Comparison of ENCODE assay signal across 8 cellular contexts in genomic region chr12:104494816-104495158, GRCh38. TPM values are rescaled to one million over a fixed set of nuclear protein-coding genes. Genes with fewer than 3 reads are reported as not detected.
DNase-seq lines count a peak whose midpoint lies in the region; ATAC-seq and TF ChIP-seq lines count a peak whose summit lies in the region.

No MANE protein-coding gene starts in this region.

- no peaks in the 10 kb centered on the region for H3K9me3 ChIP-seq in adrenal gland (replicated peaks in 1 of 3)

- WGBS in adrenal gland, 4 donors: 69 to 82% (median 75%) methylated on average over 5 of the region's 5 CpGs

- peak; percentile 66 for ATAC-seq in GM19455 (IDR thresholded peaks at IDR 0.05; ENCODE audit: unreplicated experiment)
- no peak for ATAC-seq in omental fat pad (ENCODE audit: low FRiP score)
- ATAC-seq in HG02938 (IDR thresholded peaks at IDR 0.05; ENCODE audit: unreplicated experiment): no peak

- H3K4me1 ChIP-seq in ACC112 (ENCODE audit: control insufficient read depth, insufficient read depth, low read length, unreplicated experiment) (peaks cover 5% of the 10 kb centered on the region), adrenal gland (replicated peaks in 1 of 2) (peaks cover 0 to 14% of the 10 kb centered on the region in 2 donors)

- peak overlapping the region; percentile 69 to 81 (median 76) for H3K4me3 Mint-ChIP-seq in immature natural killer cell

- peak; percentile 49 for DNase-seq in SIG-M5 (lab: John Stamatoyannopoulos, UW)
- peak; percentile 47 to 56 (median 53) for DNase-seq in immature natural killer cell
- no peak for DNase-seq in adrenal gland
- DNase-seq in omental fat pad (ENCODE audit: low spot score): no peak
- DNase-seq in activated gamma-delta T cell (lab: John Stamatoyannopoulos, UW): no peak

- H2AFZ ChIP-seq in ACC112 (ENCODE audit: low read length, unreplicated experiment): no peak overlapping the region

- H3K27ac Mint-ChIP-seq in immature natural killer cell: peak overlapping the region; percentile 79 to 96 (median 94)

- H3K9me3 Mint-ChIP-seq in immature natural killer cell: no peaks in the 10 kb centered on the region

- peaks cover 91 to 100% of the 10 kb centered on the region in 2 donors for H3K4me1 Mint-ChIP-seq in immature natural killer cell

- H3K36me3 ChIP-seq in ACC112 (ENCODE audit: insufficient read depth, low read length) (no peaks in the 10 kb centered on the region), adrenal gland (replicated peaks in 1 of 2) (no peaks in the 10 kb centered on the region)

- peak overlapping the region; percentile 60 for H3K4me3 ChIP-seq in ACC112 (ENCODE audit: low read depth, low read length)
- H3K4me3 ChIP-seq in adrenal gland: no peak overlapping the region

- TF ChIP-seq CTCF in adrenal gland (IDR thresholded peaks at IDR 0.05) (no peak), omental fat pad (IDR thresholded peaks at IDR 0.05) (no peak)

- no peak for TF ChIP-seq POLR2A in adrenal gland (IDR thresholded peaks at IDR 0.05)

- peaks cover 16% of the 10 kb centered on the region for H3K79me2 ChIP-seq in ACC112 (ENCODE audit: control insufficient read depth, insufficient read depth, low read length, unreplicated experiment)

- H3K27me3 ChIP-seq in ACC112 (ENCODE audit: insufficient read depth, low read length): no peaks in the 10 kb centered on the region
- no peaks in the 10 kb centered on the region for H3K27me3 ChIP-seq in adrenal gland

- peak overlapping the region; percentile 51 for H3K27ac ChIP-seq in ACC112 (ENCODE audit: low read depth, low read length)
- H3K27ac ChIP-seq in adrenal gland: peak overlapping the region in 1 of 5 donors; percentile 13

- peaks cover 0 to 3% (median 0%) of the 10 kb centered on the region in 3 donors for H3K36me3 Mint-ChIP-seq in immature natural killer cell

- H3K27me3 Mint-ChIP-seq in immature natural killer cell (ENCODE audit: low read depth in 3 of 3): no peaks in the 10 kb centered on the region

- intact Hi-C loops in adrenal gland (cut with DNase I): no loop called here

RNA-seq across cellular contexts. Expression of gene CHST11, which starts 38.0 kb away (rescaled TPM):
- polyA plus RNA-seq in immature natural killer cell: 10 to 100 TPM; 42.5 to 90.1 (median 78.4) TPM
- 10 to 100 TPM; 26.2 to 95.1 (median 38.3) TPM for total RNA-seq in adrenal gland
- 10 to 100 TPM in 1 of 3 donors, 1 to 10 TPM in 2; 6.2 to 17.8 (median 7.6) TPM for polyA plus RNA-seq in adrenal gland
- 10 to 100 TPM; 12.2 to 58.6 (median 30.1) TPM for total RNA-seq in omental fat pad

Comparison
In these comparisons a context has a peak if more than half of its experiments do, and no peak if none do; other contexts are left out.
1. DNase-seq: peak in SIG-M5 (single experiment) and immature natural killer cell (3 of 3); none in adrenal gland (0 of 7), omental fat pad (single experiment) and activated gamma-delta T cell (single experiment).